Comparison of ENCODE assay signal across 8 cellular contexts in genomic region chr11:65454696-65455456, GRCh38. TPM values are rescaled to one million over a fixed set of nuclear protein-coding genes. Genes with fewer than 3 reads are reported as not detected.
DNase-seq lines count a peak whose midpoint lies in the region; ATAC-seq and TF ChIP-seq lines count a peak whose summit lies in the region.

No MANE protein-coding gene starts in this region.

- CTCF ChIA-PET in OCI-LY7 (lab: Charles Lee; ENCODE audit: unreplicated experiment), result interaction anchor here (0.7 kb wide), 1 partner anchor 92 kb away, joined by 4 read pairs; no protein-coding TSS in a partner anchor

- H3K4me2 ChIP-seq in OCI-LY7 (ENCODE audit: low read length) (peak overlapping the region; percentile 90), fibroblast of lung (ENCODE audit: extremely low read depth, insufficient read depth, low read length) (peak overlapping the region; percentile 86)

- intact Hi-C loops in CD14-positive monocyte (cut with micrococcal nuclease) (loop anchor here in 1 of 2 donors (2.0 kb wide), 1 partner anchor 16 kb away; no protein-coding TSS in a partner anchor), OCI-LY7 (cut with micrococcal nuclease; ENCODE audit: unreplicated experiment) (no loop called here)

- peaks cover 35% of the 10 kb centered on the region for H3K4me1 ChIP-seq in OCI-LY7 (ENCODE audit: insufficient read depth, low read length, poor library complexity, severe bottlenecking)
- H3K4me1 ChIP-seq in fibroblast of lung (ENCODE audit: control insufficient read depth, extremely low read depth, insufficient read depth, low read length), result peaks cover 12% of the 10 kb centered on the region

- no peaks in the 10 kb centered on the region for H4K20me1 ChIP-seq in OCI-LY7 (ENCODE audit: insufficient read depth, low read length)
- no peaks in the 10 kb centered on the region for H4K20me1 ChIP-seq in fibroblast of lung (ENCODE audit: control insufficient read depth, extremely low read depth, insufficient read depth, low read length)

- peak overlapping the region; percentile 80 for H3K9ac ChIP-seq in fibroblast of lung (ENCODE audit: insufficient read depth, low read length)

- no peaks in the 10 kb centered on the region for H3K9me2 ChIP-seq in OCI-LY7 (ENCODE audit: insufficient read depth, low read length)

- H3K79me2 ChIP-seq in OCI-LY7 (ENCODE audit: insufficient read depth, low read depth, low read length) (peaks cover 38% of the 10 kb centered on the region; the same call in 1 of the 2 replicates), fibroblast of lung (ENCODE audit: control insufficient read depth, insufficient read depth, low read length) (peaks cover 14% of the 10 kb centered on the region)

- peaks cover 47% of the 10 kb centered on the region for H3K4me1 Mint-ChIP-seq in CD14-positive monocyte
- H3K4me1 Mint-ChIP-seq in natural killer cell treated with Interleukin-12 subunit alpha and Interleukin-12 subunit beta and Interleukin-15 and Interleukin-18, amount 100 ng/mL, for 72 hours (ENCODE audit: low read depth in 2 of 2), result peaks cover 21 to 37% of the 10 kb centered on the region in 2 donors

- POLR2A ChIA-PET in OCI-LY7 (lab: Charles Lee), result interaction anchor here (0.8 to 1.6 kb wide), 9 partner anchors 9 to 51 kb away, joined by 3 to 13 read pairs (median 4); partner anchors contain the start of genes MALAT1 and NEAT1

- peaks cover 0 to 8% (median 0%) of the 10 kb centered on the region in 7 donors for H3K9me3 Mint-ChIP-seq in CD14-positive monocyte
- no peaks in the 10 kb centered on the region for H3K9me3 Mint-ChIP-seq in natural killer cell treated with Interleukin-12 subunit alpha and Interleukin-12 subunit beta and Interleukin-15 and Interleukin-18, amount 100 ng/mL, for 72 hours

- peak overlapping the region; percentile 35; the same call in 1 of the 2 replicates for H2AFZ ChIP-seq in OCI-LY7 (ENCODE audit: low read length)
- no peak overlapping the region for H2AFZ ChIP-seq in fibroblast of lung (ENCODE audit: low read length)

- H3K27me3 Mint-ChIP-seq in CD14-positive monocyte (ENCODE audit: low read depth in 3 of 3), result peaks cover 0 to 11% (median 2%) of the 10 kb centered on the region in 3 donors
- H3K27me3 Mint-ChIP-seq in natural killer cell treated with Interleukin-12 subunit alpha and Interleukin-12 subunit beta and Interleukin-15 and Interleukin-18, amount 100 ng/mL, for 72 hours, result peaks cover 0 to 3% of the 10 kb centered on the region in 2 donors

- BruUV-seq in OCI-LY7 (replicated peaks; lab: Mats Ljungman, UMichigan), result TSS peak; percentile 63

- H3K36me3 ChIP-seq in OCI-LY7 (ENCODE audit: insufficient read depth, low read length) (peaks cover 6% of the 10 kb centered on the region), fibroblast of lung (ENCODE audit: control insufficient read depth, insufficient read depth, low read length) (no peaks in the 10 kb centered on the region)

- peaks cover 0 to 4% of the 10 kb centered on the region in 2 donors for H3K36me3 Mint-ChIP-seq in CD14-positive monocyte
- H3K36me3 Mint-ChIP-seq in natural killer cell treated with Interleukin-12 subunit alpha and Interleukin-12 subunit beta and Interleukin-15 and Interleukin-18, amount 100 ng/mL, for 72 hours, result no peaks in the 10 kb centered on the region

- no peaks in the 10 kb centered on the region for H3K9me3 ChIP-seq in OCI-LY7 (ENCODE audit: low read length)
- H3K9me3 ChIP-seq in fibroblast of lung (ENCODE audit: control insufficient read depth, insufficient read depth, low read depth, low read length), result no peaks in the 10 kb centered on the region

- TF ChIP-seq CTCF in CD14-positive monocyte (IDR thresholded peaks at IDR 0.05) (no peak), OCI-LY7 (conservative IDR thresholded peaks at IDR 0.05; ENCODE audit: low read length) (peak; percentile 70), fibroblast of lung (conservative IDR thresholded peaks at IDR 0.05 in 1 of 2, IDR thresholded peaks at IDR 0.05 in 1 of 2; ENCODE audit: low read depth in 1 of 2, low read length in 2 of 2) (peak in 1 of 2 donors; percentile 3)

- H3K4me3 Mint-ChIP-seq in CD14-positive monocyte, result peak overlapping the region; percentile 92 to 93
- peak overlapping the region; percentile 94 for H3K4me3 Mint-ChIP-seq in natural killer cell treated with Interleukin-12 subunit alpha and Interleukin-12 subunit beta and Interleukin-15 and Interleukin-18, amount 100 ng/mL, for 72 hours

- ATAC-seq in HG03520 (IDR thresholded peaks at IDR 0.05; ENCODE audit: unreplicated experiment), result peak; percentile 77
- peak; percentile 97 to 98 for ATAC-seq in natural killer cell treated with Interleukin-12 subunit alpha and Interleukin-12 subunit beta and Interleukin-15 and Interleukin-18, amount 100 ng/mL, for 72 hours
- peak; percentile 97 for ATAC-seq in stimulated activated naive CD8-positive, alpha-beta T cell treated with anti-CD3 and anti-CD28 coated beads, Interleukin-15, Interleukin-2, amounts not matched to agents 100 U/mL and 50 U/mL, for 24 hours

- peak; percentile 85 for TF ChIP-seq POLR2A in GM19193 (IDR thresholded peaks at IDR 0.05; ENCODE audit: extremely low read depth, insufficient read depth, insufficient read length)

- peak overlapping the region; percentile 78 for H3K4me3 ChIP-seq in OCI-LY7 (ENCODE audit: low read depth, low read length, poor library complexity, severe bottlenecking)
- H3K4me3 ChIP-seq in fibroblast of lung (replicated peaks in 1 of 4; ENCODE audit: control extremely low read depth in 1 of 4, insufficient read depth in 1 of 4, low read depth in 3 of 4, low read length in 4 of 4), result peak overlapping the region; percentile 43 to 71 (median 62)

- peak overlapping the region; percentile 89 to 98 (median 95) for H3K27ac Mint-ChIP-seq in CD14-positive monocyte
- H3K27ac Mint-ChIP-seq in natural killer cell treated with Interleukin-12 subunit alpha and Interleukin-12 subunit beta and Interleukin-15 and Interleukin-18, amount 100 ng/mL, for 72 hours, result peak overlapping the region; percentile 73 to 93

- H3K27me3 ChIP-seq in fibroblast of lung (ENCODE audit: control insufficient read depth, insufficient read depth, low read length), result no peaks in the 10 kb centered on the region

- H3K27ac ChIP-seq in OCI-LY7 (ENCODE audit: low read depth, low read length, poor library complexity, severe bottlenecking), result peak overlapping the region; percentile 86
- peak overlapping the region; percentile 93 for H3K27ac ChIP-seq in fibroblast of lung (ENCODE audit: insufficient read depth, low read length)

- DNase-seq in CD14-positive monocyte (ENCODE audit: low spot score) (peak; percentile 87), OCI-LY7 (ENCODE audit: low spot score) (peak; percentile 91), activated T-helper 1 cell treated with Interleukin-2 at 50 U/mL for 16 hours (ENCODE audit: low read depth) (peak; percentile 70), fibroblast of lung (ENCODE audit: low read depth in 2 of 2) (peak; percentile 77 to 85)
- peak; percentile 91 for DNase-seq in natural killer cell treated with Interleukin-12 subunit alpha and Interleukin-12 subunit beta and Interleukin-15 and Interleukin-18, amount 100 ng/mL, for 72 hours (ENCODE audit: low spot score)
- peak; percentile 94 for DNase-seq in stimulated activated naive CD8-positive, alpha-beta T cell treated with anti-CD3 and anti-CD28 coated beads, Interleukin-15, Interleukin-2, amounts not matched to agents 100 U/mL and 50 U/mL, for 24 hours

RNA-seq across cellular contexts. Expression of gene NEAT1, which starts 32.3 kb away (rescaled TPM):
- polyA plus RNA-seq in CD14-positive monocyte, result 1 to 10 TPM in 1 of 2 donors, under 1 TPM in 1; 0.90 to 1.3 TPM
- 30.1 and 52.2 TPM in 2 replicates for total RNA-seq in OCI-LY7 (2014; rRNA removed; shearing (Covaris generic))
- total RNA-seq in OCI-LY7 (2022), result 390 and 440 TPM in 2 replicates
- 177 and 299 TPM in 2 replicates for total RNA-seq in fibroblast of lung
- polyA plus RNA-seq in fibroblast of lung, result 40.6 and 40.9 TPM in 2 replicates
- polyA plus RNA-seq in fibroblast of lung (2012), result 140 and 151 TPM in 2 replicates
- polyA minus RNA-seq in fibroblast of lung (ENCODE audit: low replicate concordance), result 61.4 and 179 TPM in 2 replicates
- total RNA-seq in natural killer cell treated with Interleukin-12 subunit alpha and Interleukin-12 subunit beta and Interleukin-15 and Interleukin-18, amount 100 ng/mL, for 72 hours, result 100 to 1,000 TPM; 432 to 571 TPM

RNA-seq across cellular contexts. Expression of gene MALAT1, which starts 44.0 kb away (rescaled TPM):
- polyA plus RNA-seq in CD14-positive monocyte (100 to 1,000 TPM; 263 to 554 TPM), fibroblast of lung (482 and 583 TPM in 2 replicates)
- 3,446 and 3,598 TPM in 2 replicates for total RNA-seq in OCI-LY7 (2014; rRNA removed; shearing (Covaris generic))
- total RNA-seq in OCI-LY7 (2022) (5,974 and 7,097 TPM in 2 replicates), fibroblast of lung (14,068 and 21,991 TPM in 2 replicates)
- 274 and 335 TPM in 2 replicates for polyA plus RNA-seq in fibroblast of lung (2012)
- polyA minus RNA-seq in fibroblast of lung (ENCODE audit: low replicate concordance), result 1,820 and 2,014 TPM in 2 replicates
- total RNA-seq in natural killer cell treated with Interleukin-12 subunit alpha and Interleukin-12 subunit beta and Interleukin-15 and Interleukin-18, amount 100 ng/mL, for 72 hours, result 1,000 to 10,000 TPM; 6,610 to 7,236 TPM

Comparison
In these comparisons a context has a peak if more than half of its experiments do, and no peak if none do; other contexts are left out.
1. Peak in every context shown above with its lines: DNase-seq, ATAC-seq, H3K4me3 ChIP-seq and H3K27ac ChIP-seq.